7 cellular contexts compared by ENCODE assay signal in the genomic region with DNA sequence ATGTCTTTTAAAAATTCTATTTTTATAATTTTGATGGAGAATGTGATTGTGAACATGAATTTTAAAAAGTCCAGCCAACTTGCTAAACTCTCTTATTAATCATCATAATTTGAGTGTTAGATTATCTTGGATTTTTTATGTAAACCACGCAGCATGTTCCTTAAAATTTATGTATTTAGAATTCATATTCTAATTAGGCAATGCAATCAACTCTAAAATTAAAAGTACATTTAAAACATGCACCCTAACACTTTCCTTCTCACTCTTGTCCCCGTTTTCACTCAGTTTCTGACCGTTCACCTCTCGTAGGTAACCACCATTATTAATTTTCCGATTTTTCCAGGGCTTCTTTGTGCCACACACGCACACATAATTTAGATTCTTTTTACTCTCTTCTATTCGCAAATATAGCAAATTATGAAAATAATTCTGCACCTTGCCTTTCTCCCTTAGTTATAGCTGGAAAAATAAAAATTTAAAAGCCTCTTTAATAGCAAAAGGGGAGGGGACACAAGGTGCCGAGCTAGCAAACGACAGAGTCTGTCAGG. TPM values are rescaled to one million over a fixed set of nuclear protein-coding genes. Genes with fewer than 3 reads are reported as not detected.
DNase-seq lines count a peak whose midpoint lies in the region; ATAC-seq and TF ChIP-seq lines count a peak whose summit lies in the region.

No MANE protein-coding gene starts in this region.

- H4K20me1 ChIP-seq in OCI-LY7 (ENCODE audit: insufficient read depth, low read length) (no peaks in the 10 kb centered on the region), fibroblast of lung (ENCODE audit: control insufficient read depth, extremely low read depth, insufficient read depth, low read length) (no peaks in the 10 kb centered on the region)

- BruUV-seq in OCI-LY7 (replicated peaks; lab: Mats Ljungman, UMichigan): no TSS peak

- H3K9me3 ChIP-seq in OCI-LY7 (ENCODE audit: low read length) (peaks cover 11% of the 10 kb centered on the region), fibroblast of lung (ENCODE audit: control insufficient read depth, insufficient read depth, low read depth, low read length) (no peaks in the 10 kb centered on the region), gastrocnemius medialis (no peaks in the 10 kb centered on the region)

- CTCF ChIA-PET in OCI-LY7 (lab: Charles Lee; ENCODE audit: unreplicated experiment): no interaction called here

- no peak for DNase-seq in OCI-LY7 (ENCODE audit: low spot score)
- DNase-seq in fibroblast of lung (ENCODE audit: low read depth in 2 of 2): no peak
- DNase-seq in gastrocnemius medialis: no peak
- no peak for DNase-seq in effector CD8-positive, alpha-beta T cell (lab: John Stamatoyannopoulos, UW)
- DNase-seq in GM19238 (ENCODE audit: insufficient read length, low spot score): no peak
- DNase-seq in NAMALWA (ENCODE audit: low spot score): no peak

- H2AFZ ChIP-seq in OCI-LY7 (ENCODE audit: low read length): peak overlapping the region; percentile 93
- H2AFZ ChIP-seq in fibroblast of lung (ENCODE audit: low read length): peak overlapping the region; percentile 71

- no peak for TF ChIP-seq POLR2A in gastrocnemius medialis (IDR thresholded peaks at IDR 0.05)

- H3K9me2 ChIP-seq in OCI-LY7 (ENCODE audit: insufficient read depth, low read length): no peaks in the 10 kb centered on the region; the same call in 1 of the 2 replicates

- in situ Hi-C loops in gastrocnemius medialis (cut with MboI; ENCODE audit: low sequenced_read_pairs in 4 of 4): no loop called here

- intact Hi-C loops in OCI-LY7 (cut with micrococcal nuclease; ENCODE audit: unreplicated experiment) (loop anchor here (1.0 kb wide), 1 partner anchor 208 kb away; a partner anchor contains a TSS), gastrocnemius medialis (cut with DNase I; ENCODE audit: low total_unique reads) (no loop called here)

- H3K9ac ChIP-seq in fibroblast of lung (ENCODE audit: insufficient read depth, low read length): no peak overlapping the region

- peak; percentile 18 for ATAC-seq in GM21390 (IDR thresholded peaks at IDR 0.05; ENCODE audit: unreplicated experiment)
- peak in 1 of 2 donors; percentile 28 for ATAC-seq in gastrocnemius medialis

- H3K27me3 ChIP-seq in fibroblast of lung (ENCODE audit: control insufficient read depth, insufficient read depth, low read length) (peaks cover 6% of the 10 kb centered on the region), gastrocnemius medialis (no peaks in the 10 kb centered on the region)

- H3K79me2 ChIP-seq in OCI-LY7 (ENCODE audit: insufficient read depth, low read depth, low read length) (peaks cover 10% of the 10 kb centered on the region; the same call in 1 of the 2 replicates), fibroblast of lung (ENCODE audit: control insufficient read depth, insufficient read depth, low read length) (peaks cover 24% of the 10 kb centered on the region)

- H3K4me1 ChIP-seq in OCI-LY7 (ENCODE audit: insufficient read depth, low read length, poor library complexity, severe bottlenecking) (peaks cover 8% of the 10 kb centered on the region), fibroblast of lung (ENCODE audit: control insufficient read depth, extremely low read depth, insufficient read depth, low read length) (no peaks in the 10 kb centered on the region), gastrocnemius medialis (peaks cover 18 to 41% of the 10 kb centered on the region in 2 donors)

- H3K4me3 ChIP-seq in OCI-LY7 (ENCODE audit: low read depth, low read length, poor library complexity, severe bottlenecking) (peak overlapping the region; percentile 79), fibroblast of lung (replicated peaks in 1 of 4; ENCODE audit: control extremely low read depth in 1 of 4, insufficient read depth in 1 of 4, low read depth in 3 of 4, low read length in 4 of 4) (peak overlapping the region; percentile 87 to 97 (median 90)), gastrocnemius medialis (peak overlapping the region; percentile 75 to 91 (median 84))

- no peak for TF ChIP-seq CTCF in OCI-LY7 (conservative IDR thresholded peaks at IDR 0.05; ENCODE audit: low read length)
- TF ChIP-seq CTCF in fibroblast of lung (conservative IDR thresholded peaks at IDR 0.05 in 1 of 2, IDR thresholded peaks at IDR 0.05 in 1 of 2; ENCODE audit: low read depth in 1 of 2, low read length in 2 of 2): no peak
- no peak for TF ChIP-seq CTCF in gastrocnemius medialis (IDR thresholded peaks at IDR 0.05 in 4 of 5, conservative IDR thresholded peaks at IDR 0.05 in 1 of 5)

- H3K27ac ChIP-seq in OCI-LY7 (ENCODE audit: low read depth, low read length, poor library complexity, severe bottlenecking) (no peak overlapping the region), fibroblast of lung (ENCODE audit: insufficient read depth, low read length) (no peak overlapping the region), gastrocnemius medialis (peak overlapping the region; percentile 75 to 83 (median 80))

- H3K36me3 ChIP-seq in OCI-LY7 (ENCODE audit: insufficient read depth, low read length) (peaks cover 8% of the 10 kb centered on the region), fibroblast of lung (ENCODE audit: control insufficient read depth, insufficient read depth, low read length) (no peaks in the 10 kb centered on the region), gastrocnemius medialis (no peaks in the 10 kb centered on the region)

- H3K4me2 ChIP-seq in OCI-LY7 (ENCODE audit: low read length): peak overlapping the region; percentile 81
- H3K4me2 ChIP-seq in fibroblast of lung (ENCODE audit: extremely low read depth, insufficient read depth, low read length): peak overlapping the region; percentile 89

- POLR2A ChIA-PET in OCI-LY7 (lab: Charles Lee): interaction anchor here (0.8 kb wide), 1 partner anchor 12 kb away, joined by 3 read pairs; no protein-coding TSS in a partner anchor

RNA-seq across cellular contexts. Expression of a gene that starts 0.3 kb away (rescaled TPM):
- total RNA-seq in OCI-LY7 (2014; rRNA removed; shearing (Covaris generic)): 2.5 and 3.2 TPM in 2 replicates
- total RNA-seq in OCI-LY7 (2022) (6.7 and 7.1 TPM in 2 replicates), fibroblast of lung (5.1 and 6.9 TPM in 2 replicates), gastrocnemius medialis (1 to 10 TPM; 1.5 to 4.5 (median 2.4) TPM)
- 3.2 and 3.9 TPM in 2 replicates for polyA plus RNA-seq in fibroblast of lung
- 2.4 TPM in 2 replicates for polyA plus RNA-seq in fibroblast of lung (2012)
- polyA minus RNA-seq in fibroblast of lung (ENCODE audit: low replicate concordance): 1.3 and 1.7 TPM in 2 replicates

RNA-seq across cellular contexts. Expression of a gene that starts 13.5 kb away (rescaled TPM):
- not detected in 2 replicates for total RNA-seq in OCI-LY7 (2014; rRNA removed; shearing (Covaris generic))
- total RNA-seq in OCI-LY7 (2022) (not detected in 2 replicates), fibroblast of lung (5.0 and 5.9 TPM in 2 replicates), gastrocnemius medialis (10 to 100 TPM in 2 of 4 donors, 1 to 10 TPM in 2; 2.4 to 14.1 (median 7.5) TPM)
- polyA plus RNA-seq in fibroblast of lung: 1.8 and 2.9 TPM in 2 replicates
- 1.1 and 1.4 TPM in 2 replicates for polyA plus RNA-seq in fibroblast of lung (2012)
- 0.82 TPM in 1 of 2 replicates, not detected in the other for polyA minus RNA-seq in fibroblast of lung (ENCODE audit: low replicate concordance)

RNA-seq across cellular contexts. Expression of a gene that starts 50.1 kb away (rescaled TPM):
- total RNA-seq in OCI-LY7 (2014; rRNA removed; shearing (Covaris generic)): 10.2 and 10.5 TPM in 2 replicates
- total RNA-seq in OCI-LY7 (2022): 8.4 and 11.0 TPM in 2 replicates
- total RNA-seq in fibroblast of lung: 8.2 and 9.6 TPM in 2 replicates
- 3.3 and 4.7 TPM in 2 replicates for polyA plus RNA-seq in fibroblast of lung
- polyA plus RNA-seq in fibroblast of lung (2012): 1.8 and 2.5 TPM in 2 replicates
- polyA minus RNA-seq in fibroblast of lung (ENCODE audit: low replicate concordance): 1.8 and 2.4 TPM in 2 replicates
- 1 to 10 TPM in 1 of 4 donors, under 1 TPM in 3; 0.42 to 1.9 (median 0.63) TPM for total RNA-seq in gastrocnemius medialis

Comparison
In these comparisons a context has a peak if more than half of its experiments do, and no peak if none do; other contexts are left out.
1. H3K27ac ChIP-seq: peak in gastrocnemius medialis (4 of 4); none in OCI-LY7 (single experiment) and fibroblast of lung (single experiment).
2. Peak in every context shown above with its lines, with median percentiles within 50 percentile points of each other: H3K4me3 ChIP-seq.